In the genomic region with DNA sequence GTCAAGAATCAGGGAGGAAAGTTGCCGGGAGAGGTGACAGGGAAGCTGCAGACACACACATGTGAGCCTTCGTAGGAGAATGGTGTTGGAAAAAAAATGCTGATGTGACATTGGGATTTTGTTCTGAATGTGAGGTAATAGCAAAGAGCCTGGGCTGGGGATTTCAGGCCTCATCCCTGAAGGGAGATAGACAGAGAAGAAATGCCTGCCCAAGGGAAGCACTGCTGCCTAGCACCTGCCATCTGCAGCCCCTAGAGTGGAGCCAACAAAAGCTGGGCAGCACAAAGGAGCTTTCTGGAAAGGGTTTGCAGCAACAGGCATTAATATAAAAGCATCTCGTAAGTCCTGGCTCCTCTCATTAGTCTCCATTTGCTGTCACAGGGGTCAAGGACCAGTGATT, we compare ENCODE assay signal across 19 cellular contexts.
DNase-seq lines count a peak whose midpoint lies in the region; ATAC-seq and TF ChIP-seq lines count a peak whose summit lies in the region.
"Had no signal": no experiment of that assay in that cellular context is flagged by ENCODE, and none has a peak within 500 bp of the region (broad histone marks: within the 10 kb centered on the region; RNA-seq: fewer than 3 reads in every experiment).

No MANE protein-coding gene starts in this region.

- no peaks in the 10 kb centered on the region for H3K27me3 ChIP-seq in BLaER1 treated with 17β-estradiol and CSF1 and Interleukin-3, amounts not matched to agents 10 nM and 100 nM
- H3K27me3 ChIP-seq: SJCRH30 had no signal

- no peak overlapping the region for H3K4me3 ChIP-seq in BLaER1 treated with 17β-estradiol and CSF1 and Interleukin-3, amounts not matched to agents 10 nM and 100 nM
- H3K4me3 ChIP-seq: SJCRH30 had no signal

- ATAC-seq in stimulated activated effector memory CD8-positive, alpha-beta T cell treated with anti-CD3 and anti-CD28 coated beads, Interleukin-12 subunit alpha, Interleukin-12 subunit beta, amount 100 ng/mL, for 72 hours = no peak
- ATAC-seq: T-cell had no signal

- no peaks in the 10 kb centered on the region for H3K36me3 Mint-ChIP-seq in stimulated activated effector memory CD8-positive, alpha-beta T cell treated with anti-CD3 and anti-CD28 coated beads, Interleukin-12 subunit alpha, Interleukin-12 subunit beta, amount 100 ng/mL, for 72 hours
- H3K36me3 Mint-ChIP-seq in type B pancreatic cell = no peaks in the 10 kb centered on the region
- H3K36me3 Mint-ChIP-seq: CD8-positive, alpha-beta memory T cell; T-cell had no signal

- peaks cover 9 to 29% (median 23%) of the 10 kb centered on the region in 10 experiments for H3K4me1 ChIP-seq in BLaER1 treated with 17β-estradiol and CSF1 and Interleukin-3, amounts not matched to agents 10 nM and 100 nM
- H3K4me1 ChIP-seq: SJCRH30 had no signal

- H3K9me3 Mint-ChIP-seq in stimulated activated effector memory CD8-positive, alpha-beta T cell treated with anti-CD3 and anti-CD28 coated beads, Interleukin-12 subunit alpha, Interleukin-12 subunit beta, amount 100 ng/mL, for 72 hours = no peaks in the 10 kb centered on the region
- H3K9me3 Mint-ChIP-seq in type B pancreatic cell = no peaks in the 10 kb centered on the region

- H3K4me3 Mint-ChIP-seq in stimulated activated effector memory CD8-positive, alpha-beta T cell treated with anti-CD3 and anti-CD28 coated beads, Interleukin-12 subunit alpha, Interleukin-12 subunit beta, amount 100 ng/mL, for 72 hours = no peak overlapping the region
- no peak overlapping the region for H3K4me3 Mint-ChIP-seq in type B pancreatic cell
- H3K4me3 Mint-ChIP-seq: CD8-positive, alpha-beta memory T cell; T-cell had no signal

- no peak overlapping the region for H3K9ac ChIP-seq in BLaER1 treated with 17β-estradiol and CSF1 and Interleukin-3, amounts not matched to agents 10 nM and 100 nM

- H3K27ac ChIP-seq in BLaER1 treated with 17β-estradiol and CSF1 and Interleukin-3, amounts not matched to agents 10 nM and 100 nM = no peak overlapping the region
- H3K27ac ChIP-seq: SJCRH30 had no signal

- no peak for TF ChIP-seq CTCF in type B pancreatic cell (conservative IDR thresholded peaks at IDR 0.05)

- no peaks in the 10 kb centered on the region for H3K36me3 ChIP-seq in BLaER1 treated with 17β-estradiol and CSF1 and Interleukin-3, amounts not matched to agents 10 nM and 100 nM
- H3K36me3 ChIP-seq: SJCRH30 had no signal

- DNase-seq in Ammon's horn (ENCODE audit: low spot score) (peak; percentile 18), NCI-H446 treated with DMSO at 0.1 percent for 48 hours (lab: John Stamatoyannopoulos, UW) (peak; percentile 50), left kidney (ENCODE audit: low read depth, low spot score) (peak; percentile 5), HPDE6-E6E7 (ENCODE audit: extremely low spot score) (no peak), type B pancreatic cell (ENCODE audit: extremely low spot score, unreplicated experiment) (no peak)
- DNase-seq in stimulated activated effector memory CD8-positive, alpha-beta T cell treated with anti-CD3 and anti-CD28 coated beads, Interleukin-12 subunit alpha, Interleukin-12 subunit beta, amount 100 ng/mL, for 72 hours (ENCODE audit: low spot score in 2 of 2) = no peak
- DNase-seq: Calu3; CD8-positive, alpha-beta memory T cell; DMS153; EL; Karpas-422; NCI-H1436 treated with DMSO at 0.1 percent for 48 hours; NCI-H1930; NCI-H510A; NCI-H82; OCI-M1; SJCRH30; T-cell had no signal

- no peak overlapping the region for H3K27ac Mint-ChIP-seq in stimulated activated effector memory CD8-positive, alpha-beta T cell treated with anti-CD3 and anti-CD28 coated beads, Interleukin-12 subunit alpha, Interleukin-12 subunit beta, amount 100 ng/mL, for 72 hours
- H3K27ac Mint-ChIP-seq in type B pancreatic cell = no peak overlapping the region
- H3K27ac Mint-ChIP-seq: CD8-positive, alpha-beta memory T cell; T-cell had no signal

- H3K27me3 Mint-ChIP-seq in type B pancreatic cell = no peaks in the 10 kb centered on the region

- H3K4me2 ChIP-seq in BLaER1 treated with 17β-estradiol and CSF1 and Interleukin-3, amounts not matched to agents 10 nM and 100 nM = peak overlapping the region in 7 of 11 experiments; percentile 55 to 83 (median 74); a peak in 9 of 22 replicates

- no peaks in the 10 kb centered on the region for H4K20me1 ChIP-seq in BLaER1 treated with 17β-estradiol and CSF1 and Interleukin-3, amounts not matched to agents 10 nM and 100 nM

- H3K4me1 Mint-ChIP-seq in stimulated activated effector memory CD8-positive, alpha-beta T cell treated with anti-CD3 and anti-CD28 coated beads, Interleukin-12 subunit alpha, Interleukin-12 subunit beta, amount 100 ng/mL, for 72 hours = no peaks in the 10 kb centered on the region
- H3K4me1 Mint-ChIP-seq in type B pancreatic cell (ENCODE audit: unreplicated experiment) = peaks cover 14% of the 10 kb centered on the region
- H3K4me1 Mint-ChIP-seq: CD8-positive, alpha-beta memory T cell; T-cell had no signal

- H3K9me3 ChIP-seq in BLaER1 treated with 17β-estradiol and CSF1 and Interleukin-3, amounts not matched to agents 10 nM and 100 nM (replicated peaks in 1 of 11) = no peaks in the 10 kb centered on the region; a peak in 1 of 22 replicates
- H3K9me3 ChIP-seq: SJCRH30 had no signal

Comparison
In these comparisons a context has a peak if more than half of its experiments do, and no peak if none do; other contexts are left out.
1. DNase-seq: peak in Ammon's horn (single experiment), NCI-H446 treated with DMSO at 0.1 percent for 48 hours (single experiment) and left kidney (single experiment); none in stimulated activated effector memory CD8-positive, alpha-beta T cell treated with anti-CD3 and anti-CD28 coated beads, Interleukin-12 subunit alpha, Interleukin-12 subunit beta, amount 100 ng/mL, for 72 hours (0 of 2), HPDE6-E6E7 (single experiment) and type B pancreatic cell (single experiment).